12 cellular contexts compared by ENCODE assay signal in genomic region chr1:244324176-244324883, GRCh38.
DNase-seq lines count a peak whose midpoint lies in the region; ATAC-seq and TF ChIP-seq lines count a peak whose summit lies in the region.
"Had no signal": no experiment of that assay in that cellular context is flagged by ENCODE, and none has a peak within 500 bp of the region (broad histone marks: within the 10 kb centered on the region; RNA-seq: fewer than 3 reads in every experiment).

No MANE protein-coding gene starts in this region.

- 0 out of 2 replicates have a peak, but pooled peaks cover 3% of the 10 kb centered on the region for H3K9me3 ChIP-seq in OCI-LY3 (ENCODE audit: insufficient read depth, low read length)
- H3K9me3 ChIP-seq in effector memory CD4-positive, alpha-beta T cell (ENCODE audit: control insufficient read depth, low read length), result no peaks in the 10 kb centered on the region

- H3K4me1 ChIP-seq in OCI-LY3 (ENCODE audit: low read length), result peaks cover 23% of the 10 kb centered on the region
- no peaks in the 10 kb centered on the region for H3K4me1 ChIP-seq in effector memory CD4-positive, alpha-beta T cell (ENCODE audit: control insufficient read depth, insufficient read depth, low read length, poor library complexity, severe bottlenecking)

- no peak for ATAC-seq in stimulated activated effector memory CD8-positive, alpha-beta T cell treated with anti-CD3 and anti-CD28 coated beads, Interleukin-12 subunit alpha, Interleukin-12 subunit beta, amount 100 ng/mL, for 72 hours
- ATAC-seq in HG03342 (IDR thresholded peaks at IDR 0.05; ENCODE audit: unreplicated experiment), result no peak
- ATAC-seq in GM21529 (IDR thresholded peaks at IDR 0.05; ENCODE audit: unreplicated experiment), result no peak

- H3K27ac Mint-ChIP-seq in stimulated activated effector memory CD8-positive, alpha-beta T cell treated with anti-CD3 and anti-CD28 coated beads, Interleukin-12 subunit alpha, Interleukin-12 subunit beta, amount 100 ng/mL, for 72 hours, result peak overlapping the region; percentile 97

- H3K4me2 ChIP-seq in OCI-LY3 (ENCODE audit: low read length), result peak overlapping the region; percentile 58

- H3K4me3 ChIP-seq in OCI-LY3 (ENCODE audit: low read length), result peak overlapping the region; percentile 20
- H3K4me3 ChIP-seq in effector memory CD4-positive, alpha-beta T cell (ENCODE audit: insufficient read depth, low read depth, low read length, poor library complexity, severe bottlenecking), result peak overlapping the region; percentile 35

- H3K9me3 Mint-ChIP-seq in stimulated activated effector memory CD8-positive, alpha-beta T cell treated with anti-CD3 and anti-CD28 coated beads, Interleukin-12 subunit alpha, Interleukin-12 subunit beta, amount 100 ng/mL, for 72 hours, result peaks cover 4% of the 10 kb centered on the region

- H3K9ac ChIP-seq in OCI-LY3 (ENCODE audit: low read length), result peak overlapping the region; percentile 17; the same call in 1 of the 2 replicates

- H2AFZ ChIP-seq in OCI-LY3 (ENCODE audit: low read depth, low read length), result peak overlapping the region; percentile 53

- H4K20me1 ChIP-seq in OCI-LY3 (ENCODE audit: insufficient read depth, low read length), result no peaks in the 10 kb centered on the region

- DNase-seq in NOMO-1 treated with DMSO at 0.1 percent for 48 hours (lab: John Stamatoyannopoulos, UW; ENCODE audit: unreplicated experiment), result peak; percentile 20
- DNase-seq in NOMO-1 treated with dmso at 0.1 percent for 144 hours (lab: John Stamatoyannopoulos, UW; ENCODE audit: unreplicated experiment), result no peak
- no peak for DNase-seq in effector memory CD4-positive, alpha-beta T cell
- no peak for DNase-seq in stimulated activated effector memory CD8-positive, alpha-beta T cell treated with anti-CD3 and anti-CD28 coated beads, Interleukin-12 subunit alpha, Interleukin-12 subunit beta, amount 100 ng/mL, for 72 hours (ENCODE audit: low spot score in 2 of 2)
- no peak for DNase-seq in DMS53 (lab: John Stamatoyannopoulos, UW)
- DNase-seq: 8988T, activated gamma-delta T cell, DND-41, NCI-H1092 treated with DMSO at 0.1 percent for 48 hours had no signal

- H3K36me3 Mint-ChIP-seq in stimulated activated effector memory CD8-positive, alpha-beta T cell treated with anti-CD3 and anti-CD28 coated beads, Interleukin-12 subunit alpha, Interleukin-12 subunit beta, amount 100 ng/mL, for 72 hours, result peaks cover 26% of the 10 kb centered on the region

- H3K36me3 ChIP-seq in OCI-LY3 (replicated peaks; ENCODE audit: low read depth, low read length), result no peaks in the 10 kb centered on the region
- no peaks in the 10 kb centered on the region for H3K36me3 ChIP-seq in effector memory CD4-positive, alpha-beta T cell (ENCODE audit: control insufficient read depth, insufficient read depth, low read length)

- no peaks in the 10 kb centered on the region for H3K27me3 ChIP-seq in OCI-LY3 (ENCODE audit: low read depth, low read length)
- no peaks in the 10 kb centered on the region for H3K27me3 ChIP-seq in effector memory CD4-positive, alpha-beta T cell (replicated peaks; ENCODE audit: control insufficient read depth, insufficient read depth, low read length, poor library complexity, severe bottlenecking)

- peak overlapping the region; percentile 79 for H3K4me3 Mint-ChIP-seq in stimulated activated effector memory CD8-positive, alpha-beta T cell treated with anti-CD3 and anti-CD28 coated beads, Interleukin-12 subunit alpha, Interleukin-12 subunit beta, amount 100 ng/mL, for 72 hours

- H3K27ac ChIP-seq in OCI-LY3 (ENCODE audit: low read length), result no peak overlapping the region
- peak overlapping the region; percentile 33 for H3K27ac ChIP-seq in effector memory CD4-positive, alpha-beta T cell (ENCODE audit: insufficient read depth, low read length, poor library complexity, severe bottlenecking)

- no peaks in the 10 kb centered on the region for H3K79me2 ChIP-seq in OCI-LY3 (ENCODE audit: low read length)

- peaks cover 56% of the 10 kb centered on the region for H3K4me1 Mint-ChIP-seq in stimulated activated effector memory CD8-positive, alpha-beta T cell treated with anti-CD3 and anti-CD28 coated beads, Interleukin-12 subunit alpha, Interleukin-12 subunit beta, amount 100 ng/mL, for 72 hours

- TF ChIP-seq CTCF in OCI-LY3 (IDR thresholded peaks at IDR 0.05; ENCODE audit: low read depth, low read length), result no peak
